Comparison of ENCODE assay signal across 8 cellular contexts in the genomic region with DNA sequence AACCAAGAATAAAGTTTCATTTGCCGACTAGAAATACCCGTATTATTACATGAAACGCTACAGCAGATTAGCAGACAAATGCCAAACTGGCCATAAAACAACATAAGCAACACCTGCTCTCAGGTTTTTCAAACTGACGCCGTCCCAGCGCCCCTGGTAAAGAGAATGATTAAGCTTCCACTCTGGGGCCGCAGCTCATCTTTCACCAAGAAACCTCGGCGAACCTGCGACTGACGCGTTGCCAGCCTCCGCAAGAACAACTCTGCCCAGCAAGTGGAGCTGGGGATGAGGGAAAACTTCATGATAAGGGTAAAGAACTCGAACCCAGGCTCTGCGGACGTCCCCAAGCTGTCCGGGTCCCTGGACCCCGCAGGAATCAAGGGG. TPM values are rescaled to one million over a fixed set of nuclear protein-coding genes. Genes with fewer than 3 reads are reported as not detected.
DNase-seq lines count a peak whose midpoint lies in the region; ATAC-seq and TF ChIP-seq lines count a peak whose summit lies in the region.

No MANE protein-coding gene starts in this region.

- H3K27ac ChIP-seq in PC-3 (ENCODE audit: low read length), result peak overlapping the region; percentile 73
- peak overlapping the region; percentile 84 for H3K27ac ChIP-seq in muscle layer of colon (ENCODE audit: low read depth, low read length)

- peak overlapping the region; percentile 93 for H2AFZ ChIP-seq in PC-3 (ENCODE audit: low read length)

- BruUV-seq in PC-3 (replicated peaks; lab: Mats Ljungman, UMichigan), result TSS peak; percentile 45

- H3K4me3 ChIP-seq in PC-3 (ENCODE audit: low read length) (peak overlapping the region; percentile 83), muscle layer of colon (ENCODE audit: low read depth in 1 of 2, low read length in 2 of 2) (peak overlapping the region; percentile 74 to 99)

- H3K27me3 ChIP-seq in PC-3 (ENCODE audit: low read length) (no peaks in the 10 kb centered on the region), muscle layer of colon (ENCODE audit: control insufficient read depth in 1 of 2, insufficient read depth in 2 of 2, low read length in 2 of 2) (no peaks in the 10 kb centered on the region)

- TF ChIP-seq CTCF in PC-3 (conservative IDR thresholded peaks at IDR 0.05; ENCODE audit: low read depth, low read length), result no peak

- POLR2A ChIA-PET in PC-3 (lab: Charles Lee; ENCODE audit: unreplicated experiment), result interaction anchor here (0.6 to 0.9 kb wide), 4 partner anchors 107 to 713 kb away, joined by 3 to 4 read pairs (median 3); no protein-coding TSS in a partner anchor

- H4K20me1 ChIP-seq in PC-3 (ENCODE audit: low read length), result peaks cover 19% of the 10 kb centered on the region

- CTCF ChIA-PET in PC-3 (lab: Charles Lee), result interaction anchor here (1.0 kb wide), 1 partner anchor 424 kb away, joined by 3 read pairs; the partner anchor contains the start of gene GNPTAB

- peak; percentile 18 for ATAC-seq in HG02852 (IDR thresholded peaks at IDR 0.05; ENCODE audit: unreplicated experiment)
- ATAC-seq in PC-3, result peak; percentile 35

- peak overlapping the region; percentile 91 for H3K9ac ChIP-seq in PC-3 (ENCODE audit: low read length)
- H3K9ac ChIP-seq in muscle layer of colon (ENCODE audit: low read length), result peak overlapping the region; percentile 97

- peaks cover 51% of the 10 kb centered on the region for H3K79me2 ChIP-seq in PC-3 (ENCODE audit: low read length)

- intact Hi-C loops in PC-3 (cut with micrococcal nuclease), result loop anchor here (2.0 kb wide), 1 partner anchor 424 kb away; the partner anchor contains the start of gene GNPTAB

- no peaks in the 10 kb centered on the region for H3K9me2 ChIP-seq in PC-3 (replicated peaks; ENCODE audit: low read length)

- H3K36me3 ChIP-seq in PC-3 (ENCODE audit: low read depth, low read length) (peaks cover 4% of the 10 kb centered on the region; the same call in 1 of the 2 replicates), muscle layer of colon (ENCODE audit: insufficient read depth, low read length) (no peaks in the 10 kb centered on the region)

- peak overlapping the region; percentile 93 for H3K4me2 ChIP-seq in PC-3 (ENCODE audit: low read length)

- in situ Hi-C loops in KBM-7 (cut with MboI; ENCODE audit: low pct_unique_long_range_greater_than_20kb, low sequenced_read_pairs), result no loop called here

- peaks cover 19% of the 10 kb centered on the region for H3K4me1 ChIP-seq in PC-3 (ENCODE audit: insufficient read depth, low read length)
- peaks cover 22% of the 10 kb centered on the region for H3K4me1 ChIP-seq in muscle layer of colon (ENCODE audit: insufficient read depth, low read length)

- H3K9me3 ChIP-seq in PC-3 (ENCODE audit: low read length) (no peaks in the 10 kb centered on the region), muscle layer of colon (ENCODE audit: low read length) (no peaks in the 10 kb centered on the region)

- DNase-seq in activated CD4-positive, alpha-beta T cell treated with anti-CD3 and anti-CD28 coated beads for 24 hours (ENCODE audit: low read depth in 2 of 2), result peak; percentile 6 to 7
- DNase-seq in activated CD4-positive, alpha-beta T cell treated with anti-CD3 and anti-CD28 coated beads for 1 hour, result no peak
- DNase-seq in PC-3 (peak; percentile 42), dedifferentiated amniotic fluid mesenchymal stem cell (ENCODE audit: extremely low spot score) (peak; percentile 42), KBM-7 (no peak), dermis blood vessel endothelial cell (no peak)

- H3F3A ChIP-seq in PC-3 (ENCODE audit: low read length, unreplicated experiment), result no peaks in the 10 kb centered on the region

RNA-seq across cellular contexts. Expression of gene ARL1, which starts 0.5 kb away (rescaled TPM):
- total RNA-seq in PC-3 (2014; rRNA removed), result 106 and 107 TPM in 2 replicates
- total RNA-seq in dermis blood vessel endothelial cell, result 105 and 138 TPM in 2 replicates

Comparison
In these comparisons a context has a peak if more than half of its experiments do, and no peak if none do; other contexts are left out.
1. DNase-seq: peak in activated CD4-positive, alpha-beta T cell treated with anti-CD3 and anti-CD28 coated beads for 24 hours (2 of 2), PC-3 (single experiment) and dedifferentiated amniotic fluid mesenchymal stem cell (single experiment); none in activated CD4-positive, alpha-beta T cell treated with anti-CD3 and anti-CD28 coated beads for 1 hour (single experiment), KBM-7 (single experiment) and dermis blood vessel endothelial cell (single experiment).